25 cellular contexts compared by ENCODE assay signal in genomic region chr9:100459963-100460362, GRCh38. TPM values are rescaled to one million over a fixed set of nuclear protein-coding genes. Genes with fewer than 3 reads are reported as not detected.
"Had no signal": no experiment of that assay in that cellular context is flagged by ENCODE, and none has a peak within 500 bp of the region (broad histone marks: within the 10 kb centered on the region; RNA-seq: fewer than 3 reads in every experiment).

No MANE protein-coding gene starts in this region.

- H3K4me3 ChIP-seq: coronary artery, dorsolateral prefrontal cortex had no signal

- DNase-seq: activated CD4-positive, alpha-beta T cell treated with anti-CD3 and anti-CD28 coated beads for 1 hour; activated CD4-positive, alpha-beta T cell treated with anti-CD3 and anti-CD28 coated beads for 4 hours; activated CD4-positive, alpha-beta T cell treated with anti-CD3 and anti-CD28 coated beads, Interleukin-2, amount 10 ng/mL, durations not matched to agents 7 days and 5 days; activated CD4-positive, alpha-beta T cell treated with anti-CD3 and anti-CD28 coated beads, Interleukin-2, amount 50 U/mL, for 4 hours; activated CD8-positive, alpha-beta memory T cell treated with anti-CD3 and anti-CD28 coated beads for 24 hours; activated CD8-positive, alpha-beta T cell treated with anti-CD3 and anti-CD28 coated beads for 36 hours; activated effector memory CD4-positive, alpha-beta T cell treated with Interleukin-2 at 50 U/mL for 16 hours; activated gamma-delta T cell treated with Interleukin-2 at 50 U/mL for 16 hours; activated naive CD4-positive, alpha-beta T cell treated with anti-CD3 and anti-CD28 coated beads, Interleukin-2, amount 50 U/mL, for 16 hours; activated naive CD4-positive, alpha-beta T cell treated with Interleukin-2 at 50 U/mL for 16 hours; activated T-cell treated with anti-CD3 and anti-CD28 coated beads, Interleukin-2, amount 50 U/mL, for 4 hours; amniotic stem cell; anterior cingulate cortex; brain microvascular endothelial cell; dorsolateral prefrontal cortex; effector memory CD4-positive, alpha-beta T cell; endodermal cell; foreskin fibroblast; head of caudate nucleus; T-helper 2 cell had no signal

- ATAC-seq: activated CD8-positive, alpha-beta T cell treated with anti-CD3 and anti-CD28 coated beads for 36 hours; activated T-cell treated with anti-CD3 and anti-CD28 coated beads, Interleukin-2, amount 50 U/mL, for 4 hours; activated T-helper 17 cell treated with anti-CD3 and anti-CD28 coated beads, Interleukin-2, amount 50 U/mL, for 72 hours; esophagus mucosa; WTC11 had no signal

- H3K36me3 ChIP-seq: brain microvascular endothelial cell had no signal

- H3K27ac ChIP-seq: brain microvascular endothelial cell, coronary artery, dorsolateral prefrontal cortex, VCaP had no signal

- H3K27me3 ChIP-seq: brain microvascular endothelial cell, dorsolateral prefrontal cortex had no signal

RNA-seq across cellular contexts. Expression of gene TMEFF1, which starts 13.0 kb away (rescaled TPM):
- total RNA-seq: activated CD4-positive, alpha-beta T cell treated with anti-CD3 and anti-CD28 coated beads, Interleukin-2, amount 10 ng/mL, durations not matched to agents 7 days and 5 days; esophagus mucosa had no signal
